In genomic region chr21:41924355-41924754, GRCh38 we compare ENCODE assay signal across 1 cellular context.
TF ChIP-seq lines count a peak whose summit lies in the region.

No MANE protein-coding gene starts in this region.

TF ChIP-seq in GM23338, 12 proteins besides CTCF, POLR2A, EP300 and RAD21 (continued from another document):
- TF ChIP-seq ZNF462 (CRISPR knock-in tag; IDR thresholded peaks at IDR 0.05) = no peak
- no peak for TF ChIP-seq NANOG (IDR thresholded peaks at IDR 0.05; ENCODE audit: borderline replicate concordance)
- no peak for TF ChIP-seq ZNF331 (CRISPR knock-in tag; IDR thresholded peaks at IDR 0.05; ENCODE audit: low read depth)
- TF ChIP-seq ETS1 (IDR thresholded peaks at IDR 0.05) = no peak
- no peak for TF ChIP-seq EZH2 (IDR thresholded peaks at IDR 0.05; ENCODE audit: low read depth, unreplicated experiment)
